Comparison of ENCODE assay signal across 2 cellular contexts in genomic region chr6:57024775-57025174, GRCh38.
TF ChIP-seq lines count a peak whose summit lies in the region.

No MANE protein-coding gene starts in this region.

TF ChIP-seq in HepG2, 621 proteins besides CTCF, POLR2A, EP300 and RAD21:
- no peak for TF ChIP-seq SNAPC2 (CRISPR knock-in tag; IDR thresholded peaks at IDR 0.05)
- peak; percentile 97 for TF ChIP-seq ZNF160 (CRISPR knock-in tag; IDR thresholded peaks at IDR 0.05)
- no peak for TF ChIP-seq ATM (IDR thresholded peaks at IDR 0.05; ENCODE audit: borderline replicate concordance)

TF ChIP-seq in K562, 482 proteins besides CTCF, POLR2A, EP300 and RAD21:
- TF ChIP-seq CBX5 (IDR thresholded peaks at IDR 0.05; ENCODE audit: borderline replicate concordance, low read depth) (0 out of 2 replicates have a peak, but pooled peaks have one; percentile 39), CBX3 (IDR thresholded peaks at IDR 0.05; ENCODE audit: borderline replicate concordance in 1 of 2, low read length in 2 of 2) (peak in 1 of 2 experiments; percentile 82; a peak in 2 of 3 replicates), DNMT1 (IDR thresholded peaks at IDR 0.05) (no peak), ZNF280B (CRISPR knock-in tag; IDR thresholded peaks at IDR 0.05) (peak; percentile 94; the same call in 1 of the 2 replicates), ZNF280A (IDR thresholded peaks at IDR 0.05; ENCODE audit: low read depth, partially characterized antibody) (peak; percentile 72), TRIM28 (IDR thresholded peaks at IDR 0.05) (peak; percentile 95), TRIM24 (IDR thresholded peaks at IDR 0.05) (peak in 1 of 2 experiments; percentile 48; a peak in 2 of 4 replicates), ARNT (IDR thresholded peaks at IDR 0.05) (0 out of 4 replicates have a peak, but pooled peaks of 1 of the 2 experiments have one; percentile 42), CBFB (CRISPR knock-in tag; IDR thresholded peaks at IDR 0.05) (no peak)
